ENCODE assay signal across 1 cellular context in genomic region chr1:223707270-223708000, GRCh38.
TF ChIP-seq lines count a peak whose summit lies in the region.

No MANE protein-coding gene starts in this region.

TF ChIP-seq in SK-N-SH treated with all-trans-retinoic acid at 6 μM for 48 hours, 23 proteins besides CTCF, POLR2A, EP300 and RAD21 (continued from another document):
- TF ChIP-seq, protein P1, sequence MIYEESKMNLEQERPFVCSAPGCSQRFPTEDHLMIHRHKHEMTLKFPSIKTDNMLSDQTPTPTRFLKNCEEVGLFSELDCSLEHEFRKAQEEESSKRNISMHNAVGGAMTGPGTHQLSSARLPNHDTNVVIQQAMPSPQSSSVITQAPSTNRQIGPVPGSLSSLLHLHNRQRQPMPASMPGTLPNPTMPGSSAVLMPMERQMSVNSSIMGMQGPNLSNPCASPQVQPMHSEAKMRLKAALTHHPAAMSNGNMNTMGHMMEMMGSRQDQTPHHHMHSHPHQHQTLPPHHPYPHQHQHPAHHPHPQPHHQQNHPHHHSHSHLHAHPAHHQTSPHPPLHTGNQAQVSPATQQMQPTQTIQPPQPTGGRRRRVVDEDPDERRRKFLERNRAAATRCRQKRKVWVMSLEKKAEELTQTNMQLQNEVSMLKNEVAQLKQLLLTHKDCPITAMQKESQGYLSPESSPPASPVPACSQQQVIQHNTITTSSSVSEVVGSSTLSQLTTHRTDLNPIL (CRISPR knock-in tag; IDR thresholded peaks at IDR 0.05; ENCODE audit: low read depth) = no peak
TF ChIP-seq in SK-N-SH treated with all-trans-retinoic acid at 6 μM for 48 hours: peak in this region for 4.
